ENCODE assay signal across 8 cellular contexts in the genomic region with DNA sequence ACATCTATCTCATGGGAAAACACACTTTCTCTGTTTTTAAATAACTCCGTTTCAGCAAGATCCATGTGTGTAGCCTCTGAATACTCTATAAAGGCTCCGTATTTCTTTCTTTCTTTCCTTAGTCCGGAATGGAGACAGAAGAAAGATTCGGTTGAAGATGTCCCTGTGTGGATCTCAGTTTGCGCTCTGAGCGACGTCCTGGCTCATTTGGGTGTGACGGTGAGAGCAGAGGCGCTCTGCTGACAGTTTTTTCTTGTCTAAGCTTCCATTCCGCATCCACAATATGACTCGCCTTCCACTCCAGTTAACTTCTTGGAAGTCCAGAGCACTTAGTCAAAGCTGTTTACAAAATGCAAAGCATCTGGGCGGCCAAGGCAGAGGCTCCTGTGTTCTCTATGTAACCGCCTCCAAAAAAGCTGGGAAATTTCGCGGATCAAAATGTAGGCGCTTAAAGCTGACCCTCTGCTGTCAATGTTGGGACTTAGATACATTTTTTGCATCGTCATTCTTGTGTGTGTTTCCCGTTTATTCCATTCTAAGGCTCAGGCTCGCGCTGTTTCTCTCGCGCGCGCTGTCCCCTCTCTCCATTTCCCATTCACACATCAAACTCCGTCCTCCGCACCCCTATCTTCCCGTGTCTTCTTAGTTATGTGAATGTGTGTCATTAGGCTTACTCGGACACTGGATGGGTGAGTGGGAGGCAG. TPM values are rescaled to one million over a fixed set of nuclear protein-coding genes. Genes with fewer than 3 reads are reported as not detected.
A peak's percentile ranks its signal among the peaks of the same experiment; 100 is the strongest.
DNase-seq lines count a peak whose midpoint lies in the region; ATAC-seq and TF ChIP-seq lines count a peak whose summit lies in the region.

No MANE protein-coding gene starts in this region.

- H3K27ac Mint-ChIP-seq in WTC11 (no peak overlapping the region), immature natural killer cell (no peak overlapping the region)
- H3K27ac Mint-ChIP-seq in activated CD4-positive, alpha-beta memory T cell treated with anti-CD3 and anti-CD28 coated beads for 36 hours: no peak overlapping the region

- H3K4me3 Mint-ChIP-seq in WTC11: peak overlapping the region; percentile 91
- peak overlapping the region in 1 of 5 donors; percentile 40 for H3K4me3 Mint-ChIP-seq in immature natural killer cell
- no peak overlapping the region for H3K4me3 Mint-ChIP-seq in activated CD4-positive, alpha-beta memory T cell treated with anti-CD3 and anti-CD28 coated beads for 36 hours

- CTCF ChIA-PET in WTC11 (lab: Charles Lee): interaction anchor here (0.6 to 2.0 kb wide), 9 partner anchors 9 to 509 kb away, joined by 3 to 8 read pairs (median 3); no protein-coding TSS in a partner anchor
- CTCF ChIA-PET in activated CD4-positive, alpha-beta memory T cell treated with anti-CD3 and anti-CD28 coated beads for 36 hours (lab: Charles Lee): no interaction called here

- TF ChIP-seq CTCF in WTC11 (IDR thresholded peaks at IDR 0.05) (no peak), heart right ventricle (IDR thresholded peaks at IDR 0.05) (no peak), psoas muscle (IDR thresholded peaks at IDR 0.05) (no peak)

- H3K36me3 ChIP-seq in heart right ventricle (no peaks in the 10 kb centered on the region), psoas muscle (ENCODE audit: insufficient read depth in 1 of 2, low read depth in 1 of 2) (no peaks in the 10 kb centered on the region)

- peak overlapping the region; percentile 25 to 68 (median 61) for H3K4me3 ChIP-seq in heart right ventricle
- H3K4me3 ChIP-seq in psoas muscle: peak overlapping the region; percentile 77

- peaks cover 61% of the 10 kb centered on the region for H3K27me3 Mint-ChIP-seq in WTC11 (ENCODE audit: low read depth)
- peaks cover 8 to 33% (median 18%) of the 10 kb centered on the region in 3 donors for H3K27me3 Mint-ChIP-seq in immature natural killer cell (ENCODE audit: low read depth in 3 of 3)
- peaks cover 48% of the 10 kb centered on the region for H3K27me3 Mint-ChIP-seq in activated CD4-positive, alpha-beta memory T cell treated with anti-CD3 and anti-CD28 coated beads for 36 hours

- DNase-seq in ELR (ENCODE audit: low read depth) (peak; percentile 87), WTC11 (ENCODE audit: low spot score) (no peak), heart right ventricle (no peak), psoas muscle (peak in 1 of 2 donors; percentile 30), ureter (ENCODE audit: low spot score) (no peak), immature natural killer cell (no peak)
- no peak for DNase-seq in activated effector memory CD4-positive, alpha-beta T cell treated with Interleukin-2 at 50 U/mL for 16 hours
- no peak for DNase-seq in activated CD4-positive, alpha-beta memory T cell treated with anti-CD3 and anti-CD28 coated beads for 36 hours

- H3K9me3 ChIP-seq in heart right ventricle (no peaks in the 10 kb centered on the region), psoas muscle (no peaks in the 10 kb centered on the region)

- H3K27me3 ChIP-seq in heart right ventricle (peaks cover 0 to 58% (median 49%) of the 10 kb centered on the region in 7 donors), psoas muscle (ENCODE audit: insufficient read depth in 3 of 3, low read length in 2 of 3) (peaks cover 0 to 39% (median 9%) of the 10 kb centered on the region in 3 donors)

- intact Hi-C loops in heart right ventricle (cut with DNase I): loop anchor here in 5 of 10 donors (5.0 to 10.0 kb wide), 4 partner anchors 112 to 334 kb away; no protein-coding TSS in a partner anchor
- intact Hi-C loops in psoas muscle (cut with DNase I): loop anchor here in 1 of 2 donors (10.0 kb wide), 1 partner anchor 334 kb away; no protein-coding TSS in a partner anchor
- intact Hi-C loops in activated CD4-positive, alpha-beta memory T cell treated with anti-CD3 and anti-CD28 coated beads for 36 hours (cut with micrococcal nuclease): no loop called here

- H3K27ac ChIP-seq in heart right ventricle: peak overlapping the region; percentile 9 to 75 (median 69)
- peak overlapping the region; percentile 56 for H3K27ac ChIP-seq in psoas muscle

- H3K4me1 ChIP-seq in heart right ventricle: peaks cover 8 to 59% (median 46%) of the 10 kb centered on the region in 9 donors
- no peaks in the 10 kb centered on the region for H3K4me1 ChIP-seq in psoas muscle

- H3K4me1 Mint-ChIP-seq in WTC11: peaks cover 56% of the 10 kb centered on the region
- H3K4me1 Mint-ChIP-seq in immature natural killer cell: peaks cover 38 to 41% of the 10 kb centered on the region in 2 donors
- peaks cover 10% of the 10 kb centered on the region for H3K4me1 Mint-ChIP-seq in activated CD4-positive, alpha-beta memory T cell treated with anti-CD3 and anti-CD28 coated beads for 36 hours (ENCODE audit: low read depth)

- H3K36me3 Mint-ChIP-seq in WTC11 (no peaks in the 10 kb centered on the region), immature natural killer cell (peaks cover 0 to 4% (median 0%) of the 10 kb centered on the region in 3 donors)
- H3K36me3 Mint-ChIP-seq in activated CD4-positive, alpha-beta memory T cell treated with anti-CD3 and anti-CD28 coated beads for 36 hours: peaks cover 3% of the 10 kb centered on the region

- H3K9me3 Mint-ChIP-seq in WTC11 (no peaks in the 10 kb centered on the region), immature natural killer cell (peaks cover 0 to 5% (median 0%) of the 10 kb centered on the region in 6 donors)
- no peaks in the 10 kb centered on the region for H3K9me3 Mint-ChIP-seq in activated CD4-positive, alpha-beta memory T cell treated with anti-CD3 and anti-CD28 coated beads for 36 hours

- ATAC-seq in WTC11: no peak
- peak in 5 of 8 donors; percentile 8 to 36 (median 18) for ATAC-seq in heart right ventricle
- ATAC-seq in psoas muscle: peak in 2 of 4 donors; percentile 13 to 25

- 2 to 4% methylated on average over 28 of the region's 28 CpGs for WGBS in heart right ventricle, 2 donors
- 1 to 3% (median 3%) methylated on average over 28 of the region's 28 CpGs for WGBS in psoas muscle, 3 donors

- POLR2A ChIA-PET in WTC11 (lab: Charles Lee): interaction anchor here (0.9 kb wide), 1 partner anchor 20 kb away, joined by 3 read pairs; no protein-coding TSS in a partner anchor
- POLR2A ChIA-PET in activated CD4-positive, alpha-beta memory T cell treated with anti-CD3 and anti-CD28 coated beads for 36 hours (lab: Charles Lee): no interaction called here

TF ChIP-seq in WTC11, 78 proteins besides CTCF, POLR2A, EP300 and RAD21:
- no peak for TF ChIP-seq MXD4 (CRISPR knock-in tag; IDR thresholded peaks at IDR 0.05; ENCODE audit: borderline replicate concordance)
- TF ChIP-seq JUN (CRISPR knock-in tag; IDR thresholded peaks at IDR 0.05): no peak
- TF ChIP-seq NFE2L1 (CRISPR knock-in tag; IDR thresholded peaks at IDR 0.05): no peak
- TF ChIP-seq KAT7 (CRISPR knock-in tag; IDR thresholded peaks at IDR 0.05; ENCODE audit: borderline replicate concordance): no peak
- TF ChIP-seq, protein P1, sequence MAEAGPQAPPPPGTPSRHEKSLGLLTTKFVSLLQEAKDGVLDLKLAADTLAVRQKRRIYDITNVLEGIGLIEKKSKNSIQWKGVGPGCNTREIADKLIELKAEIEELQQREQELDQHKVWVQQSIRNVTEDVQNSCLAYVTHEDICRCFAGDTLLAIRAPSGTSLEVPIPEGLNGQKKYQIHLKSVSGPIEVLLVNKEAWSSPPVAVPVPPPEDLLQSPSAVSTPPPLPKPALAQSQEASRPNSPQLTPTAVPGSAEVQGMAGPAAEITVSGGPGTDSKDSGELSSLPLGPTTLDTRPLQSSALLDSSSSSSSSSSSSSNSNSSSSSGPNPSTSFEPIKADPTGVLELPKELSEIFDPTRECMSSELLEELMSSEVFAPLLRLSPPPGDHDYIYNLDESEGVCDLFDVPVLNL (CRISPR knock-in tag; IDR thresholded peaks at IDR 0.05; ENCODE audit: borderline replicate concordance, low read depth): no peak
- no peak for TF ChIP-seq FOXK1 (CRISPR knock-in tag; IDR thresholded peaks at IDR 0.05)
- TF ChIP-seq FOXJ3 (CRISPR knock-in tag; IDR thresholded peaks at IDR 0.05; ENCODE audit: borderline replicate concordance): no peak

RNA-seq across cellular contexts. Expression of gene FLRT2, which starts 0.9 kb away (rescaled TPM):
- total RNA-seq in WTC11 (2021): 8.0 to 13.2 TPM (median 9.4 TPM) in 3 replicates
- total RNA-seq in heart right ventricle: 1 to 10 TPM; 1.5 to 7.5 (median 3.4) TPM
- 1 to 10 TPM; 1.1 to 1.5 TPM for polyA plus RNA-seq in heart right ventricle
- 10 to 100 TPM in 1 of 4 donors, 1 to 10 TPM in 3; 2.4 to 10.2 (median 7.0) TPM for total RNA-seq in psoas muscle
- polyA plus RNA-seq in psoas muscle: 1 to 10 TPM; 1.3 to 2.4 (median 1.5) TPM
- total RNA-seq in ureter: 25.5 TPM
- polyA plus RNA-seq in immature natural killer cell: not detected
- not detected for total RNA-seq in activated CD4-positive, alpha-beta memory T cell treated with anti-CD3 and anti-CD28 coated beads for 36 hours
